In the genomic region with DNA sequence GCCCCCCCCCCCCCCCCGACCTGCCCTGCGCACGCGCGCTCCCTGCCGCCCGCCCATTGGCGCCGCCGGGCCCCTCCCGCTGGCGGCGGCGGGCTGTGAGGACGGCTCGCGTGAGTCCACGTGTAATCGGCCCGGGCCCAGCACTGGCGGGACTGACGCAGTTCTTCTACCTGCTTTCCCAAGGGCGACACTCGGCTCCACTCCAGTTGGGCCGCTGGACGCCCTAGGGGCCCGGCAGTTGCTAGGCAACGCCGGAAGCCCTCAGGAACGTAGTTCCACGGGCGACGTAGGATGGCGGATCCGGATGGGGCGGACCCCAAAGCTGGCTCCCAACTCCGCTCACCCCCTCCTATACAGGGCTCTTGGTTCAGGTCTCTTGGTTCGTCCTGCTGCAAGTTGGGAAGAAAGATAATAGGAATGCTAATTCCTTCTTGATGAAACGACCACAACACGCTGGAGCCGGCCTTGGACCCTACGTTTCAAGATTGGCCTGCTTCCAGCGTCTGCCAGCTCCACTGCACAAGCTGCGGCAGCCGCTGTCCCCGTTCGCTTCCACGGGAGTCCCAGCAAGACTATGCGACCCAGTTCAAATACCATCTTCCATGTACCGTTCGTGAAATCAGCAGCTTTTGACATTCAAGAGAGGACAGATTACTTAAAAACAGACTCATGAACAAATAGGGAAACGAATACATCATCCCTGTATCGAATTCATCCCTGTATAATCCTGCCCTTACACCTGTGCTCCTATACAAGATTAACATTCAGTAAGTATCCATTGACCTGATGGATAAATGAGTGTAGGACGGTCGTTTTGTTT, we compare ENCODE assay signal across 1 cellular context.
TF ChIP-seq lines count a peak whose summit lies in the region.

No MANE protein-coding gene starts in this region.

TF ChIP-seq in HepG2, 621 proteins besides CTCF, POLR2A, EP300 and RAD21 (continued from another document and continues in another):
- TF ChIP-seq, protein P1, sequence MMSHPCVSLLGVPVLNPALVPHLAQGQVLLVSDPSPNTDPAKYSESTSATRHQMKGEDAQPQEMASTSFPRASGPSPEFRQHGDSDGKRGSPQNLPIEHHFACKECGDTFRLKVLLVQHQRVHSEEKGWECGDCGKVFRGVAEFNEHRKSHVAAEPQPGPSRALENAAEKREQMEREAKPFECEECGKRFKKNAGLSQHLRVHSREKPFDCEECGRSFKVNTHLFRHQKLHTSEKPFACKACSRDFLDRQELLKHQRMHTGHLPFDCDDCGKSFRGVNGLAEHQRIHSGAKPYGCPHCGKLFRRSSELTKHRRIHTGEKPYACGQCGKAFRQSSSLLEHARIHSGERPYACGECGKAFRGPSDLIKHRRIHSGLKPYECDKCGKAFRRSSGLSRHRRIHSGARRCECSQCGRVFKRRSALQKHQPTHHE (CRISPR knock-in tag; IDR thresholded peaks at IDR 0.05; ENCODE audit: borderline replicate concordance), result peak; percentile 90; the same call in 1 of the 2 replicates
- TF ChIP-seq CENPT (CRISPR knock-in tag; IDR thresholded peaks at IDR 0.05; ENCODE audit: low read depth) (0 out of 2 replicates have a peak, but pooled peaks have one; percentile 82), ZSCAN30 (CRISPR knock-in tag; IDR thresholded peaks at IDR 0.05) (no peak; the same call in 1 of the 2 replicates), GLI4 (CRISPR knock-in tag; IDR thresholded peaks at IDR 0.05; ENCODE audit: borderline replicate concordance) (peak; percentile 18; the same call in 1 of the 2 replicates), NR2F6 (IDR thresholded peaks at IDR 0.05) (no peak), NR2F6 (CRISPR knock-in tag; IDR thresholded peaks at IDR 0.05) (peak; percentile 56; the same call in 1 of the 2 replicates), ATAD3A (CRISPR knock-in tag; IDR thresholded peaks at IDR 0.05) (no peak), ZNF841 (CRISPR knock-in tag; IDR thresholded peaks at IDR 0.05; ENCODE audit: borderline replicate concordance) (no peak), ZFP90 (CRISPR knock-in tag; IDR thresholded peaks at IDR 0.05; ENCODE audit: borderline replicate concordance) (peak; percentile 52; the same call in 1 of the 2 replicates), REPIN1 (CRISPR knock-in tag; IDR thresholded peaks at IDR 0.05; ENCODE audit: borderline replicate concordance, low read depth) (peak; percentile 82), KLF9 (CRISPR knock-in tag; IDR thresholded peaks at IDR 0.05; ENCODE audit: low read depth) (peak; percentile 81), ELF4 (CRISPR knock-in tag; IDR thresholded peaks at IDR 0.05; ENCODE audit: borderline replicate concordance) (0 out of 2 replicates have a peak, but pooled peaks have one; percentile 74), RBM39 (IDR thresholded peaks at IDR 0.05; ENCODE audit: low read depth, low read length, poor library complexity, severe bottlenecking) (no peak), JUNB (CRISPR knock-in tag; IDR thresholded peaks at IDR 0.05; ENCODE audit: borderline replicate concordance) (no peak), SP4 (CRISPR knock-in tag; IDR thresholded peaks at IDR 0.05) (peak; percentile 91), HDAC2 (CRISPR knock-in tag; IDR thresholded peaks at IDR 0.05) (peak; percentile 91), RAD51 (IDR thresholded peaks at IDR 0.05; ENCODE audit: borderline replicate concordance) (no peak), RFXANK (CRISPR knock-in tag; IDR thresholded peaks at IDR 0.05) (peak; percentile 83; the same call in 1 of the 2 replicates), MAFG (CRISPR knock-in tag; IDR thresholded peaks at IDR 0.05) (no peak), NKX3-1 (CRISPR knock-in tag; IDR thresholded peaks at IDR 0.05) (peak; percentile 83), ZNF816 (CRISPR knock-in tag; IDR thresholded peaks at IDR 0.05; ENCODE audit: borderline replicate concordance) (peak; percentile 93), PHF20 (CRISPR knock-in tag; IDR thresholded peaks at IDR 0.05) (peak; percentile 82), ETV5 (CRISPR knock-in tag; IDR thresholded peaks at IDR 0.05; ENCODE audit: borderline replicate concordance) (peak; percentile 93), ATF1 (CRISPR knock-in tag; IDR thresholded peaks at IDR 0.05) (peak; percentile 67; the same call in 1 of the 2 replicates), ZBTB8A (CRISPR knock-in tag; IDR thresholded peaks at IDR 0.05; ENCODE audit: borderline replicate concordance, low read depth) (0 out of 2 replicates have a peak, but pooled peaks have one; percentile 40), ZNF607 (CRISPR knock-in tag; IDR thresholded peaks at IDR 0.05; ENCODE audit: borderline replicate concordance) (no peak; the same call in 1 of the 2 replicates), NFIC (IDR thresholded peaks at IDR 0.05; ENCODE audit: low read length) (no peak), ZBTB42 (CRISPR knock-in tag; IDR thresholded peaks at IDR 0.05) (peak; percentile 54; the same call in 1 of the 2 replicates), SP1 (IDR thresholded peaks at IDR 0.05) (no peak), SP1 (CRISPR knock-in tag; IDR thresholded peaks at IDR 0.05) (peak; percentile 56), SMARCC2 (IDR thresholded peaks at IDR 0.05) (no peak), CHCHD3 (CRISPR knock-in tag; IDR thresholded peaks at IDR 0.05) (peak; percentile 58; the same call in 1 of the 2 replicates), PLRG1 (conservative IDR thresholded peaks at IDR 0.05) (no peak), RORA (CRISPR knock-in tag; IDR thresholded peaks at IDR 0.05) (no peak), ZNF883 (CRISPR knock-in tag; IDR thresholded peaks at IDR 0.05; ENCODE audit: not compliant biosample characterization) (no peak), ZBTB1 (CRISPR knock-in tag; IDR thresholded peaks at IDR 0.05; ENCODE audit: borderline replicate concordance) (no peak), SP140L (CRISPR knock-in tag; IDR thresholded peaks at IDR 0.05; ENCODE audit: borderline replicate concordance) (no peak), SKI (IDR thresholded peaks at IDR 0.05; ENCODE audit: partially characterized antibody) (peak; percentile 50), ZNF468 (CRISPR knock-in tag; IDR thresholded peaks at IDR 0.05) (0 out of 2 replicates have a peak, but pooled peaks have one; percentile 57), ZNF383 (CRISPR knock-in tag; IDR thresholded peaks at IDR 0.05; ENCODE audit: borderline replicate concordance) (no peak), TBX3 (IDR thresholded peaks at IDR 0.05; ENCODE audit: borderline replicate concordance) (no peak), ZBTB3 (CRISPR knock-in tag; IDR thresholded peaks at IDR 0.05; ENCODE audit: borderline replicate concordance, low read depth) (no peak), ELF3 (CRISPR knock-in tag; IDR thresholded peaks at IDR 0.05) (peak; percentile 81)
- TF ChIP-seq, protein P2, sequence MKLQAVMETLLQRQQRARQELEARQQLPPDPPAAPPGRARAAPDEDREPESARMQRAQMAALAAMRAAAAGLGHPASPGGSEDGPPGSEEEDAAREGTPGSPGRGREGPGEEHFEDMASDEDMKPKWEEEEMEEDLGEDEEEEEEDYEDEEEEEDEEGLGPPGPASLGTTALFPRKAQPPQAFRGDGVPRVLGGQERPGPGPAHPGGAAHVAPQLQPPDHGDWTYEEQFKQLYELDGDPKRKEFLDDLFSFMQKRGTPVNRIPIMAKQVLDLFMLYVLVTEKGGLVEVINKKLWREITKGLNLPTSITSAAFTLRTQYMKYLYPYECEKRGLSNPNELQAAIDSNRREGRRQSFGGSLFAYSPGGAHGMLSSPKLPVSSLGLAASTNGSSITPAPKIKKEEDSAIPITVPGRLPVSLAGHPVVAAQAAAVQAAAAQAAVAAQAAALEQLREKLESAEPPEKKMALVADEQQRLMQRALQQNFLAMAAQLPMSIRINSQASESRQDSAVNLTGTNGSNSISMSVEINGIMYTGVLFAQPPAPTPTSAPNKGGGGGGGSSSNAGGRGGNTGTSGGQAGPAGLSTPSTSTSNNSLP (IDR thresholded peaks at IDR 0.05; ENCODE audit: low read depth, low read length), result no peak
- TF ChIP-seq, protein P3, sequence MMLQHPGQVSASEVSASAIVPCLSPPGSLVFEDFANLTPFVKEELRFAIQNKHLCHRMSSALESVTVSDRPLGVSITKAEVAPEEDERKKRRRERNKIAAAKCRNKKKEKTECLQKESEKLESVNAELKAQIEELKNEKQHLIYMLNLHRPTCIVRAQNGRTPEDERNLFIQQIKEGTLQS (CRISPR knock-in tag; IDR thresholded peaks at IDR 0.05), result peak; percentile 64; the same call in 1 of the 2 replicates
- TF ChIP-seq, protein P4, sequence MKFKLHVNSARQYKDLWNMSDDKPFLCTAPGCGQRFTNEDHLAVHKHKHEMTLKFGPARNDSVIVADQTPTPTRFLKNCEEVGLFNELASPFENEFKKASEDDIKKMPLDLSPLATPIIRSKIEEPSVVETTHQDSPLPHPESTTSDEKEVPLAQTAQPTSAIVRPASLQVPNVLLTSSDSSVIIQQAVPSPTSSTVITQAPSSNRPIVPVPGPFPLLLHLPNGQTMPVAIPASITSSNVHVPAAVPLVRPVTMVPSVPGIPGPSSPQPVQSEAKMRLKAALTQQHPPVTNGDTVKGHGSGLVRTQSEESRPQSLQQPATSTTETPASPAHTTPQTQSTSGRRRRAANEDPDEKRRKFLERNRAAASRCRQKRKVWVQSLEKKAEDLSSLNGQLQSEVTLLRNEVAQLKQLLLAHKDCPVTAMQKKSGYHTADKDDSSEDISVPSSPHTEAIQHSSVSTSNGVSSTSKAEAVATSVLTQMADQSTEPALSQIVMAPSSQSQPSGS (CRISPR knock-in tag; IDR thresholded peaks at IDR 0.05), result peak; percentile 88
- TF ChIP-seq, protein P5, sequence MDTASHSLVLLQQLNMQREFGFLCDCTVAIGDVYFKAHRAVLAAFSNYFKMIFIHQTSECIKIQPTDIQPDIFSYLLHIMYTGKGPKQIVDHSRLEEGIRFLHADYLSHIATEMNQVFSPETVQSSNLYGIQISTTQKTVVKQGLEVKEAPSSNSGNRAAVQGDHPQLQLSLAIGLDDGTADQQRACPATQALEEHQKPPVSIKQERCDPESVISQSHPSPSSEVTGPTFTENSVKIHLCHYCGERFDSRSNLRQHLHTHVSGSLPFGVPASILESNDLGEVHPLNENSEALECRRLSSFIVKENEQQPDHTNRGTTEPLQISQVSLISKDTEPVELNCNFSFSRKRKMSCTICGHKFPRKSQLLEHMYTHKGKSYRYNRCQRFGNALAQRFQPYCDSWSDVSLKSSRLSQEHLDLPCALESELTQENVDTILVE (CRISPR knock-in tag; IDR thresholded peaks at IDR 0.05), result peak; percentile 81
- TF ChIP-seq, protein P6, sequence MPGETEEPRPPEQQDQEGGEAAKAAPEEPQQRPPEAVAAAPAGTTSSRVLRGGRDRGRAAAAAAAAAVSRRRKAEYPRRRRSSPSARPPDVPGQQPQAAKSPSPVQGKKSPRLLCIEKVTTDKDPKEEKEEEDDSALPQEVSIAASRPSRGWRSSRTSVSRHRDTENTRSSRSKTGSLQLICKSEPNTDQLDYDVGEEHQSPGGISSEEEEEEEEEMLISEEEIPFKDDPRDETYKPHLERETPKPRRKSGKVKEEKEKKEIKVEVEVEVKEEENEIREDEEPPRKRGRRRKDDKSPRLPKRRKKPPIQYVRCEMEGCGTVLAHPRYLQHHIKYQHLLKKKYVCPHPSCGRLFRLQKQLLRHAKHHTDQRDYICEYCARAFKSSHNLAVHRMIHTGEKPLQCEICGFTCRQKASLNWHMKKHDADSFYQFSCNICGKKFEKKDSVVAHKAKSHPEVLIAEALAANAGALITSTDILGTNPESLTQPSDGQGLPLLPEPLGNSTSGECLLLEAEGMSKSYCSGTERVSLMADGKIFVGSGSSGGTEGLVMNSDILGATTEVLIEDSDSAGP (CRISPR knock-in tag; IDR thresholded peaks at IDR 0.05; ENCODE audit: borderline replicate concordance), result peak; percentile 80
- TF ChIP-seq, protein P7, sequence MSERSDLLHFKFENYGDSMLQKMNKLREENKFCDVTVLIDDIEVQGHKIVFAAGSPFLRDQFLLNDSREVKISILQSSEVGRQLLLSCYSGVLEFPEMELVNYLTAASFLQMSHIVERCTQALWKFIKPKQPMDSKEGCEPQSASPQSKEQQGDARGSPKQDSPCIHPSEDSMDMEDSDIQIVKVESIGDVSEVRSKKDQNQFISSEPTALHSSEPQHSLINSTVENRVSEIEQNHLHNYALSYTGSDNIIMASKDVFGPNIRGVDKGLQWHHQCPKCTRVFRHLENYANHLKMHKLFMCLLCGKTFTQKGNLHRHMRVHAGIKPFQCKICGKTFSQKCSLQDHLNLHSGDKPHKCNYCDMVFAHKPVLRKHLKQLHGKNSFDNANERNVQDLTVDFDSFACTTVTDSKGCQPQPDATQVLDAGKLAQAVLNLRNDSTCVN (CRISPR knock-in tag; IDR thresholded peaks at IDR 0.05; ENCODE audit: borderline replicate concordance), result peak; percentile 87; the same call in 1 of the 2 replicates
- TF ChIP-seq, protein P8, sequence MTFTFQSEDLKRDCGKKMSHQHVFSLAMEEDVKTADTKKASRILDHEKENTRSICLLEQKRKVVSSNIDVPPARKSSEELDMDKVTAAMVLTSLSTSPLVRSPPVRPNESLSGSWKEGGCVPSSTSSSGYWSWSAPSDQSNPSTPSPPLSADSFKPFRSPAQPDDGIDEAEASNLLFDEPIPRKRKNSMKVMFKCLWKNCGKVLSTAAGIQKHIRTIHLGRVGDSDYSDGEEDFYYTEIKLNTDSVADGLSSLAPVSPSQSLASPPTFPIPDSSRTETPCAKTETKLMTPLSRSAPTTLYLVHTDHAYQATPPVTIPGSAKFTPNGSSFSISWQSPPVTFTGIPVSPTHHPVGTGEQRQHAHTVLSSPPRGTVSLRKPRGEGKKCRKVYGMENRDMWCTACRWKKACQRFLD (CRISPR knock-in tag; IDR thresholded peaks at IDR 0.05; ENCODE audit: borderline replicate concordance), result no peak; the same call in 1 of the 2 replicates
- TF ChIP-seq, protein P9, sequence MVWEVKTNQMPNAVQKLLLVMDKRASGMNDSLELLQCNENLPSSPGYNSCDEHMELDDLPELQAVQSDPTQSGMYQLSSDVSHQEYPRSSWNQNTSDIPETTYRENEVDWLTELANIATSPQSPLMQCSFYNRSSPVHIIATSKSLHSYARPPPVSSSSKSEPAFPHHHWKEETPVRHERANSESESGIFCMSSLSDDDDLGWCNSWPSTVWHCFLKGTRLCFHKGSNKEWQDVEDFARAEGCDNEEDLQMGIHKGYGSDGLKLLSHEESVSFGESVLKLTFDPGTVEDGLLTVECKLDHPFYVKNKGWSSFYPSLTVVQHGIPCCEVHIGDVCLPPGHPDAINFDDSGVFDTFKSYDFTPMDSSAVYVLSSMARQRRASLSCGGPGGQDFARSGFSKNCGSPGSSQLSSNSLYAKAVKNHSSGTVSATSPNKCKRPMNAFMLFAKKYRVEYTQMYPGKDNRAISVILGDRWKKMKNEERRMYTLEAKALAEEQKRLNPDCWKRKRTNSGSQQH (CRISPR knock-in tag; IDR thresholded peaks at IDR 0.05; ENCODE audit: low read depth), result peak; percentile 92
- TF ChIP-seq, protein P10, sequence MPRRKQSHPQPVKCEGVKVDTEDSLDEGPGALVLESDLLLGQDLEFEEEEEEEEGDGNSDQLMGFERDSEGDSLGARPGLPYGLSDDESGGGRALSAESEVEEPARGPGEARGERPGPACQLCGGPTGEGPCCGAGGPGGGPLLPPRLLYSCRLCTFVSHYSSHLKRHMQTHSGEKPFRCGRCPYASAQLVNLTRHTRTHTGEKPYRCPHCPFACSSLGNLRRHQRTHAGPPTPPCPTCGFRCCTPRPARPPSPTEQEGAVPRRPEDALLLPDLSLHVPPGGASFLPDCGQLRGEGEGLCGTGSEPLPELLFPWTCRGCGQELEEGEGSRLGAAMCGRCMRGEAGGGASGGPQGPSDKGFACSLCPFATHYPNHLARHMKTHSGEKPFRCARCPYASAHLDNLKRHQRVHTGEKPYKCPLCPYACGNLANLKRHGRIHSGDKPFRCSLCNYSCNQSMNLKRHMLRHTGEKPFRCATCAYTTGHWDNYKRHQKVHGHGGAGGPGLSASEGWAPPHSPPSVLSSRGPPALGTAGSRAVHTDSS (CRISPR knock-in tag; conservative IDR thresholded peaks at IDR 0.05), result 0 out of 2 replicates have a peak, but pooled peaks have one; percentile 86
